In the genomic region with DNA sequence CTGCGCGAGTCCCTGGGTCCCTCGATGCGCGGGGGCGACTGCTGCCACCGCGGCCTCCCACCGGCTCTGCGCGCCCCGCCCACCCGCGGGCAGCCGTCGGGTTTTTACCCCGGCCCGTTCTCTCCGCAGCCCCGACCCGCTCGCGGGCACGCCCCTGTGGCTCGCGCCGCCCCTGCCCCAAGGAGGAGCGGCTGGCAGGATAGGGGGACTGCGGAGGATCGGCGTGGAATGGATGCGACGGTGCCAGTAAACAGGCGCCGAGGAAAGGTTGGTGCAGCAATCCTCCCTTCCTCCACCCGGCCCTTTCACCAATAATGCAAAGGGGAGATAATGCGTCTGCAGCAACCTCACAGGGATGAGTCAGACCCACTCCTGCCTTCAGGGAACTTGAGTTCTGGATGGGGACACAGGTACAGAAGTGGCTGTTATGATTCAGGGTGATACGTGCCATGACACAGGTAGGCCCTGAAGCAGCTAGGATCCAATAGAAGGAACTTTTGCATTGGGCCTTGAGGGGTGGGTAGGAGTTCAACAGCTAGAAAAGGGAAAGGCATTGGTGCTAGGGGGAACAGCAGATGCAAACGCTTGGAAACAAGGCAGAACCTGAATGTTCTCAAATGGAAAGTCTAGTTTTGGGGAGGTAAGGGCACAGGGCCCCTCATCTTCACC, we compare ENCODE assay signal across 8 cellular contexts. TPM values are rescaled to one million over a fixed set of nuclear protein-coding genes. Genes with fewer than 3 reads are reported as not detected.
DNase-seq lines count a peak whose midpoint lies in the region; ATAC-seq, FAIRE-seq and TF ChIP-seq lines count a peak whose summit lies in the region.

No MANE protein-coding gene starts in this region.

- no peak for FAIRE-seq in A549 (lab: Jason Lieb, UNC)

- DNase-seq in A549 (ENCODE audit: low read depth in 1 of 2, low spot score in 1 of 2), result no peak
- DNase-seq in activated CD4-positive, alpha-beta memory T cell treated with anti-CD3 and anti-CD28 coated beads, Interleukin-2, amount 10 ng/mL, durations not matched to agents 7 days and 5 days, result no peak
- no peak for DNase-seq in left lung
- no peak for DNase-seq in epidermal melanocyte (ENCODE audit: insufficient read length, low spot score)
- no peak for DNase-seq in NCI-H2107 treated with DMSO at 0.1 percent for 48 hours (lab: John Stamatoyannopoulos, UW; ENCODE audit: unreplicated experiment)

- WGBS in A549 (ENCODE audit: missing lambda C conversion rate), result 48% methylated on average over 20 of the region's 39 CpGs

- ATAC-seq in A549 (peak; percentile 32; a peak in 5 of 6 replicates), GM21360 (IDR thresholded peaks at IDR 0.05; ENCODE audit: unreplicated experiment) (peak; percentile 19), left lung (peak; percentile 38), HG03439 (IDR thresholded peaks at IDR 0.05; ENCODE audit: unreplicated experiment) (no peak), GM18517 (IDR thresholded peaks at IDR 0.05; ENCODE audit: unreplicated experiment) (no peak)

- no peak overlapping the region for H3K27ac Mint-ChIP-seq in activated CD4-positive, alpha-beta memory T cell treated with anti-CD3 and anti-CD28 coated beads, Interleukin-2, amount 10 ng/mL, durations not matched to agents 7 days and 5 days

- H3K4me3 Mint-ChIP-seq in activated CD4-positive, alpha-beta memory T cell treated with anti-CD3 and anti-CD28 coated beads, Interleukin-2, amount 10 ng/mL, durations not matched to agents 7 days and 5 days, result peak overlapping the region; percentile 35

- H3K27ac ChIP-seq in A549, result peak overlapping the region; percentile 20 to 55; a peak in 4 of 6 replicates
- no peak overlapping the region for H3K27ac ChIP-seq in left lung

- H3K36me3 Mint-ChIP-seq in activated CD4-positive, alpha-beta memory T cell treated with anti-CD3 and anti-CD28 coated beads, Interleukin-2, amount 10 ng/mL, durations not matched to agents 7 days and 5 days (ENCODE audit: low read depth), result peaks cover 3% of the 10 kb centered on the region

- no peak for TF ChIP-seq EP300 in A549 (IDR thresholded peaks at IDR 0.05)

- H3K9me3 ChIP-seq in A549 (peaks cover 4% of the 10 kb centered on the region), left lung (peaks cover 0 to 3% of the 10 kb centered on the region in 2 donors)

- H3K4me2 ChIP-seq in A549, result peak overlapping the region; percentile 90

- peaks cover 26 to 47% of the 10 kb centered on the region in 2 donors for H3K27me3 ChIP-seq in left lung

- intact Hi-C loops in left lung (cut with DNase I), result no loop called here

- H3K4me3 ChIP-seq in A549, result peak overlapping the region; percentile 53
- H3K4me3 ChIP-seq in left lung, result peak overlapping the region in 1 of 2 donors; percentile 45

- no peak for TF ChIP-seq RAD21 in A549 (conservative IDR thresholded peaks at IDR 0.05 in 1 of 2, IDR thresholded peaks at IDR 0.05 in 1 of 2)

- TF ChIP-seq CTCF in A549 (IDR thresholded peaks at IDR 0.05) (no peak), left lung (IDR thresholded peaks at IDR 0.05) (no peak)

- H3K36me3 ChIP-seq in left lung, result no peaks in the 10 kb centered on the region

- peaks cover 3% of the 10 kb centered on the region for H3K9me3 Mint-ChIP-seq in activated CD4-positive, alpha-beta memory T cell treated with anti-CD3 and anti-CD28 coated beads, Interleukin-2, amount 10 ng/mL, durations not matched to agents 7 days and 5 days

- H3K27me3 Mint-ChIP-seq in activated CD4-positive, alpha-beta memory T cell treated with anti-CD3 and anti-CD28 coated beads, Interleukin-2, amount 10 ng/mL, durations not matched to agents 7 days and 5 days, result peaks cover 35% of the 10 kb centered on the region

- POLR2A ChIA-PET in A549 (lab: Yijun Ruan, JAX), result interaction anchor here (0.6 kb wide), 1 partner anchor 260 kb away, joined by 4 read pairs; no protein-coding TSS in a partner anchor
- POLR2A ChIA-PET in activated CD4-positive, alpha-beta memory T cell treated with anti-CD3 and anti-CD28 coated beads, Interleukin-2, amount 10 ng/mL, durations not matched to agents 7 days and 5 days (lab: Charles Lee), result interaction anchor here (1.0 kb wide), 1 partner anchor 9 kb away, joined by 3 read pairs; no protein-coding TSS in a partner anchor

- H3K4me1 ChIP-seq in A549 (peaks cover 20% of the 10 kb centered on the region), left lung (peaks cover 8 to 15% of the 10 kb centered on the region in 2 donors)

- TF ChIP-seq POLR2A in A549 (IDR thresholded peaks at IDR 0.05; ENCODE audit: low read length), result no peak

- peaks cover 3% of the 10 kb centered on the region for H3K4me1 Mint-ChIP-seq in activated CD4-positive, alpha-beta memory T cell treated with anti-CD3 and anti-CD28 coated beads, Interleukin-2, amount 10 ng/mL, durations not matched to agents 7 days and 5 days

- CTCF ChIA-PET in A549 (lab: Yijun Ruan, JAX), result interaction anchor here (2.1 to 2.7 kb wide), 3 partner anchors 14 to 177 kb away, joined by 5 to 13 read pairs (median 9); no protein-coding TSS in a partner anchor
- CTCF ChIA-PET in activated CD4-positive, alpha-beta memory T cell treated with anti-CD3 and anti-CD28 coated beads, Interleukin-2, amount 10 ng/mL, durations not matched to agents 7 days and 5 days (lab: Charles Lee), result interaction anchor here (0.6 kb wide), 1 partner anchor 164 kb away, joined by 3 read pairs; no protein-coding TSS in a partner anchor

TF ChIP-seq in A549, 52 proteins besides CTCF, POLR2A, EP300 and RAD21:
- no peak for TF ChIP-seq KDM5A (IDR thresholded peaks at IDR 0.05)
- TF ChIP-seq FOXS1 (CRISPR knock-in tag; IDR thresholded peaks at IDR 0.05), result no peak
- TF ChIP-seq MYC (IDR thresholded peaks at IDR 0.05; ENCODE audit: borderline replicate concordance, low read length), result no peak
- no peak for TF ChIP-seq USF2 (IDR thresholded peaks at IDR 0.05)

RNA-seq across cellular contexts. Expression of gene DEGS2, which starts 0.6 kb away (rescaled TPM):
- polyA plus RNA-seq in A549 (2011; rRNA removed) (0.38 and 0.93 TPM in 2 replicates), A549 (2017; fragmentation: RNase III; extraction: RNeasy Plus Mini Kit Qiagen cat#74134 plus additional on column Dnase treatment) (1.1 to 2.3 TPM (median 1.6 TPM) in 3 replicates)
- 1.2 and 1.9 TPM in 2 replicates for polyA plus RNA-seq in A549 (2012; cell fraction: cytosol; rRNA removed)
- 2.1 and 4.4 TPM in 2 replicates for polyA plus RNA-seq in A549 (2012; cell fraction: nucleus; rRNA removed)
- polyA minus RNA-seq in A549 (2011; rRNA and poly(A)+ RNA removed), result 0.39 and 0.91 TPM in 2 replicates
- total RNA-seq in activated CD4-positive, alpha-beta memory T cell treated with anti-CD3 and anti-CD28 coated beads, Interleukin-2, amount 10 ng/mL, durations not matched to agents 7 days and 5 days, result under 1 TPM; 0.20 to 0.25 TPM
- total RNA-seq in left lung, result 1 to 10 TPM; 2.0 to 7.6 TPM

Comparison
In these comparisons a context has a peak if more than half of its experiments do, and no peak if none do; other contexts are left out.
1. ATAC-seq: peak in A549 (2 of 2), GM21360 (single experiment) and left lung (single experiment); none in HG03439 (single experiment) and GM18517 (single experiment).
2. H3K27ac ChIP-seq: peak in A549 (2 of 2); none in left lung (0 of 2).